1 cellular context compared by ENCODE assay signal in the genomic region with DNA sequence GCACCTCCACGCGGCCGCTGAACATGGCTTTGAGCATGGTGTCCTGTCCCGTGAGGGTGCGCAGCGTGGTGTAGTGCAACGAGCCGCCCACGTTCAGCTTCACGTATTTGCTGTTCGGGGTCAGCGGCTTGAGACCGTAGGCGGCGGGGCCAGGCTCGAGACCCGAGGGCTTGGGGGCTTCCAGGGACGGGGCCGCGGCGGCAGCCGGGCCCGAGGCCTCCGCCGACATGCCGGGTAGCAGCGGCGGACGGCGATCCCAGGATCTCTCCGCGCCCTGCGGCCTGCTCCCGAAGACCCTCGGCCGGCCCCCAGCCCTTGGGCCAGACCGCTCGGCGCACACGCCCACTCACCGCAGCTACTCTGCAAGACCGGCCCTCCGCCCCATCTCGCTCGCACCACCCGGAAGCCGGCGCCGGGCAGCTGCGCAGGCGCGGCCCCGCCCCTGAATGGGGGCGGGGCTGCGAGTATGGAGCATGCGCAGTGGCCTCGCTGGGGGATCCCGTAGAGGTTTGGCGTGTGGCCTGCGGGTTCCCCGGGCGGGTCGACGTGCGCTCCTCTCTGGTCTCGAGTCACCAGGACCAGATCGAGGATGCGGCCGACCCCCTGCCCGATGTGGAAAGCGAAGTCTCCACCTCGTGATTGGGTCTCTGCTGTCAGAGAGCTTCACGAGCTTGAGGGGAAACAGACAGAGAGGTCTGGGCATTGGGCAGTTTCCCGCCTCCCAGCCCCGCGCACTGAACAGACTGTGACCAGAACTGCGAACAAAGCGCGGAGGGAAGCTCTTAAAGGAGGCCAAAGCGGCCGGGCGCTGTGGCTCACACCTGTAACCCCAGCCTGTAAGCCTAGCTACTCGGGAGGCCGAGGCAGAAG.
TF ChIP-seq lines count a peak whose summit lies in the region.

A gene with protein sequence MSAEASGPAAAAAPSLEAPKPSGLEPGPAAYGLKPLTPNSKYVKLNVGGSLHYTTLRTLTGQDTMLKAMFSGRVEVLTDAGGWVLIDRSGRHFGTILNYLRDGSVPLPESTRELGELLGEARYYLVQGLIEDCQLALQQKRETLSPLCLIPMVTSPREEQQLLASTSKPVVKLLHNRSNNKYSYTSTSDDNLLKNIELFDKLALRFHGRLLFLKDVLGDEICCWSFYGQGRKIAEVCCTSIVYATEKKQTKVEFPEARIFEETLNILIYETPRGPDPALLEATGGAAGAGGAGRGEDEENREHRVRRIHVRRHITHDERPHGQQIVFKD (minus strand): TSS at position 422 of the 870 bp plus-strand sequence. CDS start 193 bp downstream, at position 229.

TF ChIP-seq in K562, 482 proteins besides CTCF, POLR2A, EP300 and RAD21 (continued from another document and continues in another):
- TF ChIP-seq, protein P1, sequence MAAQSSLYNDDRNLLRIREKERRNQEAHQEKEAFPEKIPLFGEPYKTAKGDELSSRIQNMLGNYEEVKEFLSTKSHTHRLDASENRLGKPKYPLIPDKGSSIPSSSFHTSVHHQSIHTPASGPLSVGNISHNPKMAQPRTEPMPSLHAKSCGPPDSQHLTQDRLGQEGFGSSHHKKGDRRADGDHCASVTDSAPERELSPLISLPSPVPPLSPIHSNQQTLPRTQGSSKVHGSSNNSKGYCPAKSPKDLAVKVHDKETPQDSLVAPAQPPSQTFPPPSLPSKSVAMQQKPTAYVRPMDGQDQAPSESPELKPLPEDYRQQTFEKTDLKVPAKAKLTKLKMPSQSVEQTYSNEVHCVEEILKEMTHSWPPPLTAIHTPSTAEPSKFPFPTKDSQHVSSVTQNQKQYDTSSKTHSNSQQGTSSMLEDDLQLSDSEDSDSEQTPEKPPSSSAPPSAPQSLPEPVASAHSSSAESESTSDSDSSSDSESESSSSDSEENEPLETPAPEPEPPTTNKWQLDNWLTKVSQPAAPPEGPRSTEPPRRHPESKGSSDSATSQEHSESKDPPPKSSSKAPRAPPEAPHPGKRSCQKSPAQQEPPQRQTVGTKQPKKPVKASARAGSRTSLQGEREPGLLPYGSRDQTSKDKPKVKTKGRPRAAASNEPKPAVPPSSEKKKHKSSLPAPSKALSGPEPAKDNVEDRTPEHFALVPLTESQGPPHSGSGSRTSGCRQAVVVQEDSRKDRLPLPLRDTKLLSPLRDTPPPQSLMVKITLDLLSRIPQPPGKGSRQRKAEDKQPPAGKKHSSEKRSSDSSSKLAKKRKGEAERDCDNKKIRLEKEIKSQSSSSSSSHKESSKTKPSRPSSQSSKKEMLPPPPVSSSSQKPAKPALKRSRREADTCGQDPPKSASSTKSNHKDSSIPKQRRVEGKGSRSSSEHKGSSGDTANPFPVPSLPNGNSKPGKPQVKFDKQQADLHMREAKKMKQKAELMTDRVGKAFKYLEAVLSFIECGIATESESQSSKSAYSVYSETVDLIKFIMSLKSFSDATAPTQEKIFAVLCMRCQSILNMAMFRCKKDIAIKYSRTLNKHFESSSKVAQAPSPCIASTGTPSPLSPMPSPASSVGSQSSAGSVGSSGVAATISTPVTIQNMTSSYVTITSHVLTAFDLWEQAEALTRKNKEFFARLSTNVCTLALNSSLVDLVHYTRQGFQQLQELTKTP (IDR thresholded peaks at IDR 0.05; ENCODE audit: low read depth in 1 of 2, partially characterized antibody in 2 of 2) = peak in 1 of 2 experiments; percentile 33
- no peak for TF ChIP-seq ZNF644 (tag; IDR thresholded peaks at IDR 0.05; ENCODE audit: low read depth)
- TF ChIP-seq, protein P2, sequence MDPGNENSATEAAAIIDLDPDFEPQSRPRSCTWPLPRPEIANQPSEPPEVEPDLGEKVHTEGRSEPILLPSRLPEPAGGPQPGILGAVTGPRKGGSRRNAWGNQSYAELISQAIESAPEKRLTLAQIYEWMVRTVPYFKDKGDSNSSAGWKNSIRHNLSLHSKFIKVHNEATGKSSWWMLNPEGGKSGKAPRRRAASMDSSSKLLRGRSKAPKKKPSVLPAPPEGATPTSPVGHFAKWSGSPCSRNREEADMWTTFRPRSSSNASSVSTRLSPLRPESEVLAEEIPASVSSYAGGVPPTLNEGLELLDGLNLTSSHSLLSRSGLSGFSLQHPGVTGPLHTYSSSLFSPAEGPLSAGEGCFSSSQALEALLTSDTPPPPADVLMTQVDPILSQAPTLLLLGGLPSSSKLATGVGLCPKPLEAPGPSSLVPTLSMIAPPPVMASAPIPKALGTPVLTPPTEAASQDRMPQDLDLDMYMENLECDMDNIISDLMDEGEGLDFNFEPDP (CRISPR knock-in tag; IDR thresholded peaks at IDR 0.05) = 0 out of 2 replicates have a peak, but pooled peaks have one; percentile 7
- TF ChIP-seq RBBP5 (IDR thresholded peaks at IDR 0.05; ENCODE audit: borderline replicate concordance, insufficient read depth, low read length, poor library complexity, severe bottlenecking) = peak; percentile 63
- TF ChIP-seq, protein P3, sequence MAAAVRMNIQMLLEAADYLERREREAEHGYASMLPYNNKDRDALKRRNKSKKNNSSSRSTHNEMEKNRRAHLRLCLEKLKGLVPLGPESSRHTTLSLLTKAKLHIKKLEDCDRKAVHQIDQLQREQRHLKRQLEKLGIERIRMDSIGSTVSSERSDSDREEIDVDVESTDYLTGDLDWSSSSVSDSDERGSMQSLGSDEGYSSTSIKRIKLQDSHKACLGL (CRISPR knock-in tag; IDR thresholded peaks at IDR 0.05; ENCODE audit: borderline replicate concordance, poor library complexity, severe bottlenecking) = no peak
- no peak for TF ChIP-seq MAFF (IDR thresholded peaks at IDR 0.05; ENCODE audit: low read length)
- no peak for TF ChIP-seq SMAD2 (IDR thresholded peaks at IDR 0.05; ENCODE audit: low read depth, low read length)
- TF ChIP-seq, protein P4, sequence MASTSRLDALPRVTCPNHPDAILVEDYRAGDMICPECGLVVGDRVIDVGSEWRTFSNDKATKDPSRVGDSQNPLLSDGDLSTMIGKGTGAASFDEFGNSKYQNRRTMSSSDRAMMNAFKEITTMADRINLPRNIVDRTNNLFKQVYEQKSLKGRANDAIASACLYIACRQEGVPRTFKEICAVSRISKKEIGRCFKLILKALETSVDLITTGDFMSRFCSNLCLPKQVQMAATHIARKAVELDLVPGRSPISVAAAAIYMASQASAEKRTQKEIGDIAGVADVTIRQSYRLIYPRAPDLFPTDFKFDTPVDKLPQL (IDR thresholded peaks at IDR 0.05; ENCODE audit: extremely low read depth, insufficient read length) = no peak
- no peak for TF ChIP-seq ZKSCAN8 (CRISPR knock-in tag; IDR thresholded peaks at IDR 0.05)
- TF ChIP-seq ZNF431 (CRISPR knock-in tag; IDR thresholded peaks at IDR 0.05) = no peak
- TF ChIP-seq IFI16 (CRISPR knock-in tag; IDR thresholded peaks at IDR 0.05) = no peak
- no peak for TF ChIP-seq XRCC5 (IDR thresholded peaks at IDR 0.05; ENCODE audit: low read depth, low read length)
- TF ChIP-seq SRSF1 (IDR thresholded peaks at IDR 0.05; ENCODE audit: low read depth, low read length) = no peak
- TF ChIP-seq, protein P5, sequence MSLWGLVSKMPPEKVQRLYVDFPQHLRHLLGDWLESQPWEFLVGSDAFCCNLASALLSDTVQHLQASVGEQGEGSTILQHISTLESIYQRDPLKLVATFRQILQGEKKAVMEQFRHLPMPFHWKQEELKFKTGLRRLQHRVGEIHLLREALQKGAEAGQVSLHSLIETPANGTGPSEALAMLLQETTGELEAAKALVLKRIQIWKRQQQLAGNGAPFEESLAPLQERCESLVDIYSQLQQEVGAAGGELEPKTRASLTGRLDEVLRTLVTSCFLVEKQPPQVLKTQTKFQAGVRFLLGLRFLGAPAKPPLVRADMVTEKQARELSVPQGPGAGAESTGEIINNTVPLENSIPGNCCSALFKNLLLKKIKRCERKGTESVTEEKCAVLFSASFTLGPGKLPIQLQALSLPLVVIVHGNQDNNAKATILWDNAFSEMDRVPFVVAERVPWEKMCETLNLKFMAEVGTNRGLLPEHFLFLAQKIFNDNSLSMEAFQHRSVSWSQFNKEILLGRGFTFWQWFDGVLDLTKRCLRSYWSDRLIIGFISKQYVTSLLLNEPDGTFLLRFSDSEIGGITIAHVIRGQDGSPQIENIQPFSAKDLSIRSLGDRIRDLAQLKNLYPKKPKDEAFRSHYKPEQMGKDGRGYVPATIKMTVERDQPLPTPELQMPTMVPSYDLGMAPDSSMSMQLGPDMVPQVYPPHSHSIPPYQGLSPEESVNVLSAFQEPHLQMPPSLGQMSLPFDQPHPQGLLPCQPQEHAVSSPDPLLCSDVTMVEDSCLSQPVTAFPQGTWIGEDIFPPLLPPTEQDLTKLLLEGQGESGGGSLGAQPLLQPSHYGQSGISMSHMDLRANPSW (CRISPR knock-in tag; IDR thresholded peaks at IDR 0.05) = no peak
- TF ChIP-seq ZNF696 (CRISPR knock-in tag; conservative IDR thresholded peaks at IDR 0.05) = no peak
- TF ChIP-seq TBP (optimal IDR thresholded peaks at IDR 0.05; ENCODE audit: low read depth, low read length) = peak; percentile 67
- peak; percentile 93 for TF ChIP-seq MEIS2 (IDR thresholded peaks at IDR 0.05; ENCODE audit: partially characterized antibody)
- no peak for TF ChIP-seq TCF7L2 (IDR thresholded peaks at IDR 0.05; ENCODE audit: low read depth, low read length)
- TF ChIP-seq ARHGAP35 (IDR thresholded peaks at IDR 0.05; ENCODE audit: partially characterized antibody) = no peak
- TF ChIP-seq ZNF780A (CRISPR knock-in tag; IDR thresholded peaks at IDR 0.05) = no peak
- TF ChIP-seq, protein P6, sequence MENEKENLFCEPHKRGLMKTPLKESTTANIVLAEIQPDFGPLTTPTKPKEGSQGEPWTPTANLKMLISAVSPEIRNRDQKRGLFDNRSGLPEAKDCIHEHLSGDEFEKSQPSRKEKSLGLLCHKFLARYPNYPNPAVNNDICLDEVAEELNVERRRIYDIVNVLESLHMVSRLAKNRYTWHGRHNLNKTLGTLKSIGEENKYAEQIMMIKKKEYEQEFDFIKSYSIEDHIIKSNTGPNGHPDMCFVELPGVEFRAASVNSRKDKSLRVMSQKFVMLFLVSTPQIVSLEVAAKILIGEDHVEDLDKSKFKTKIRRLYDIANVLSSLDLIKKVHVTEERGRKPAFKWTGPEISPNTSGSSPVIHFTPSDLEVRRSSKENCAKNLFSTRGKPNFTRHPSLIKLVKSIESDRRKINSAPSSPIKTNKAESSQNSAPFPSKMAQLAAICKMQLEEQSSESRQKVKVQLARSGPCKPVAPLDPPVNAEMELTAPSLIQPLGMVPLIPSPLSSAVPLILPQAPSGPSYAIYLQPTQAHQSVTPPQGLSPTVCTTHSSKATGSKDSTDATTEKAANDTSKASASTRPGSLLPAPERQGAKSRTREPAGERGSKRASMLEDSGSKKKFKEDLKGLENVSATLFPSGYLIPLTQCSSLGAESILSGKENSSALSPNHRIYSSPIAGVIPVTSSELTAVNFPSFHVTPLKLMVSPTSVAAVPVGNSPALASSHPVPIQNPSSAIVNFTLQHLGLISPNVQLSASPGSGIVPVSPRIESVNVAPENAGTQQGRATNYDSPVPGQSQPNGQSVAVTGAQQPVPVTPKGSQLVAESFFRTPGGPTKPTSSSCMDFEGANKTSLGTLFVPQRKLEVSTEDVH (IDR thresholded peaks at IDR 0.05; ENCODE audit: low read depth, partially characterized antibody) = peak; percentile 44
- TF ChIP-seq, protein P7, sequence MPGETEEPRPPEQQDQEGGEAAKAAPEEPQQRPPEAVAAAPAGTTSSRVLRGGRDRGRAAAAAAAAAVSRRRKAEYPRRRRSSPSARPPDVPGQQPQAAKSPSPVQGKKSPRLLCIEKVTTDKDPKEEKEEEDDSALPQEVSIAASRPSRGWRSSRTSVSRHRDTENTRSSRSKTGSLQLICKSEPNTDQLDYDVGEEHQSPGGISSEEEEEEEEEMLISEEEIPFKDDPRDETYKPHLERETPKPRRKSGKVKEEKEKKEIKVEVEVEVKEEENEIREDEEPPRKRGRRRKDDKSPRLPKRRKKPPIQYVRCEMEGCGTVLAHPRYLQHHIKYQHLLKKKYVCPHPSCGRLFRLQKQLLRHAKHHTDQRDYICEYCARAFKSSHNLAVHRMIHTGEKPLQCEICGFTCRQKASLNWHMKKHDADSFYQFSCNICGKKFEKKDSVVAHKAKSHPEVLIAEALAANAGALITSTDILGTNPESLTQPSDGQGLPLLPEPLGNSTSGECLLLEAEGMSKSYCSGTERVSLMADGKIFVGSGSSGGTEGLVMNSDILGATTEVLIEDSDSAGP (CRISPR knock-in tag; IDR thresholded peaks at IDR 0.05) = no peak
- TF ChIP-seq SAFB2 (IDR thresholded peaks at IDR 0.05; ENCODE audit: borderline replicate concordance, low read depth, low read length, severe bottlenecking) = no peak
- TF ChIP-seq SMARCA4 (IDR thresholded peaks at IDR 0.05) = no peak
- TF ChIP-seq PTRF (tag; IDR thresholded peaks at IDR 0.05) = no peak
- no peak for TF ChIP-seq JUND (IDR thresholded peaks at IDR 0.05; ENCODE audit: borderline replicate concordance, low read depth, low read length)
- TF ChIP-seq JUND (tag; IDR thresholded peaks at IDR 0.05; ENCODE audit: borderline replicate concordance, low read depth, low read length) = no peak; the same call in 2 of the 3 replicates
- 0 out of 2 replicates have a peak, but pooled peaks have one; percentile 8 for TF ChIP-seq NR3C1 (CRISPR knock-in tag; IDR thresholded peaks at IDR 0.05)
- no peak for TF ChIP-seq ZNF778 (CRISPR knock-in tag; IDR thresholded peaks at IDR 0.05)
- TF ChIP-seq YBX1 (IDR thresholded peaks at IDR 0.05) = no peak
- 0 out of 2 replicates have a peak, but pooled peaks have one; percentile 41 for TF ChIP-seq MIER1 (IDR thresholded peaks at IDR 0.05; ENCODE audit: low read depth)
- TF ChIP-seq, protein P8, sequence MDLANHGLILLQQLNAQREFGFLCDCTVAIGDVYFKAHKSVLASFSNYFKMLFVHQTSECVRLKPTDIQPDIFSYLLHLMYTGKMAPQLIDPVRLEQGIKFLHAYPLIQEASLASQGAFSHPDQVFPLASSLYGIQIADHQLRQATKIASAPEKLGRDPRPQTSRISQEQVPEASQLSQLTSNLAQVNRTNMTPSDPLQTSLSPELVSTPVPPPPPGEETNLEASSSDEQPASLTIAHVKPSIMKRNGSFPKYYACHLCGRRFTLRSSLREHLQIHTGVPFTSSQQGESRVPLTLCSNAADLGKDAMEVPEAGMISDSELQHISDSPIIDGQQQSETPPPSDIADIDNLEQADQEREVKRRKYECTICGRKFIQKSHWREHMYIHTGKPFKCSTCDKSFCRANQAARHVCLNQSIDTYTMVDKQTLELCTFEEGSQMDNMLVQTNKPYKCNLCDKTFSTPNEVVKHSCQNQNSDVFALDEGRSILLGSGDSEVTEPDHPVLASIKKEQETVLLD (IDR thresholded peaks at IDR 0.05) = peak; percentile 91
- TF ChIP-seq ILK (tag; IDR thresholded peaks at IDR 0.05; ENCODE audit: borderline replicate concordance, low read depth) = no peak
- TF ChIP-seq FOXM1 (IDR thresholded peaks at IDR 0.05; ENCODE audit: low read depth) = no peak
- TF ChIP-seq FOXM1 (CRISPR knock-in tag; IDR thresholded peaks at IDR 0.05; ENCODE audit: low read depth) = no peak; the same call in 1 of the 2 replicates
